In the genomic region with DNA sequence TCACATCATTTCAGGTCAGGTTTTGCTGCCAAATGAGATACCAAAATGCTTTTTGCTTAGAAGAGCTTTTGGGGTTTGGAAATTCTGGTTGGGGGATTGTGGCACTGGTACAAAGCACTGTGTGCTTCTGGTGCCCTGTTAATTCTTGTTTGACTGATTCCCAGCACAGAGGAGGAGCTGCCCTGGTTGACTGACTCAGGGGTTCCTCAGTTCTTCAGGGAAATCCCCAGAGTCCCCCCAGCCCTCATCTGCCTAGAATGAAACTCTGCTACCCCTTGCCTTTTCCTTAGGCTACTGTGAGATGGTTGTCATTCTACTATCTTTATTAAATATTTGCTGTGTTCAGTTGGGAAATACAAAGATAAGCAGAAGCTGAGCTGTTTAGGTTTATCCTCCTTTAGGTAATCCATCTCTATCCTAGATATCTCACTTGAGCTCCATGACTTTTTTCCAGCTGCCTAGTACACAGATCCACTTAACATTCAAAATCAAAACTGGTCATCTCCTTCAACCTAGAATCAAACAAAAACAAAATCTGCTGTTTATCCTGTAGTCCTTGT, we compare ENCODE assay signal across 21 cellular contexts.
"Had no signal": no experiment of that assay in that cellular context is flagged by ENCODE, and none has a peak within 500 bp of the region (broad histone marks: within the 10 kb centered on the region; RNA-seq: fewer than 3 reads in every experiment).

No MANE protein-coding gene starts in this region.

- H3K27me3 ChIP-seq: gastroesophageal sphincter, neutrophil, sigmoid colon, suprapubic skin, thyroid gland had no signal

- H3K27ac ChIP-seq: gastroesophageal sphincter, neutrophil, sigmoid colon, skin epidermis, suprapubic skin, thyroid gland had no signal

- H3K9me3 Mint-ChIP-seq: type B pancreatic cell had no signal

- H3K4me3 Mint-ChIP-seq: type B pancreatic cell had no signal

- FAIRE-seq: endometrium, kidney, urothelium cell line had no signal

- H3K27me3 Mint-ChIP-seq: type B pancreatic cell had no signal

- H3K9me3 ChIP-seq: gastroesophageal sphincter, neutrophil, sigmoid colon, suprapubic skin, thyroid gland had no signal

- ATAC-seq: esophagus mucosa; gastroesophageal sphincter; left cardiac atrium; left ventricle myocardium superior; stimulated activated naive CD8-positive, alpha-beta T cell treated with anti-CD3 and anti-CD28 coated beads, Interleukin-15, Interleukin-2, amounts not matched to agents 100 U/mL and 50 U/mL, for 24 hours had no signal

- H3K27ac Mint-ChIP-seq: type B pancreatic cell had no signal

- H3K4me1 ChIP-seq: gastroesophageal sphincter, sigmoid colon, thyroid gland had no signal

- DNase-seq: cortex of kidney; effector memory CD4-positive, alpha-beta T cell; kidney; left cardiac atrium; left ventricle myocardium superior; mesenchymal stem cell; midbrain; posterior cingulate gyrus; sigmoid colon; stimulated activated CD4-positive, alpha-beta T cell treated with anti-CD3 and anti-CD28 coated beads, Interleukin-2, amount 100 ng/mL, for 24 hours; stimulated activated naive CD8-positive, alpha-beta T cell treated with anti-CD3 and anti-CD28 coated beads, Interleukin-15, Interleukin-2, amounts not matched to agents 100 U/mL and 50 U/mL, for 24 hours; thyroid gland had no signal

- H3K4me3 ChIP-seq: gastroesophageal sphincter, lung, sigmoid colon, skin epidermis, suprapubic skin, thyroid gland had no signal

- H3K36me3 ChIP-seq: gastroesophageal sphincter, neutrophil, sigmoid colon, suprapubic skin, thyroid gland had no signal
